8 cellular contexts compared by ENCODE assay signal in genomic region chr6:7910298-7910653, GRCh38. TPM values are rescaled to one million over a fixed set of nuclear protein-coding genes. Genes with fewer than 3 reads are reported as not detected.
A peak's percentile ranks its signal among the peaks of the same experiment; 100 is the strongest.
DNase-seq lines count a peak whose midpoint lies in the region; ATAC-seq and TF ChIP-seq lines count a peak whose summit lies in the region.

No MANE protein-coding gene starts in this region.

- peak; percentile 19 for ATAC-seq in GM21367 (IDR thresholded peaks at IDR 0.05; ENCODE audit: unreplicated experiment)
- ATAC-seq in gastrocnemius medialis, result peak; percentile 45 to 58

- H3K4me1 ChIP-seq in BLaER1 treated with 17β-estradiol and CSF1 and Interleukin-3, amounts not matched to agents 10 nM and 100 nM, result peaks cover 28 to 49% (median 33%) of the 10 kb centered on the region in 10 experiments
- H3K4me1 ChIP-seq in Loucy (ENCODE audit: insufficient read depth, low read length, poor library complexity, severe bottlenecking), result peaks cover 42% of the 10 kb centered on the region
- H3K4me1 ChIP-seq in gastrocnemius medialis, result peaks cover 22 to 30% of the 10 kb centered on the region in 2 donors

- H2AFZ ChIP-seq in Loucy (ENCODE audit: low read length), result no peak overlapping the region

- no peaks in the 10 kb centered on the region for H3K27me3 ChIP-seq in BLaER1 treated with 17β-estradiol and CSF1 and Interleukin-3, amounts not matched to agents 10 nM and 100 nM
- H3K27me3 ChIP-seq in Loucy (ENCODE audit: insufficient read depth, low read length, poor library complexity, severe bottlenecking), result no peaks in the 10 kb centered on the region
- no peaks in the 10 kb centered on the region for H3K27me3 ChIP-seq in gastrocnemius medialis

- H3K9me3 ChIP-seq in BLaER1 treated with 17β-estradiol and CSF1 and Interleukin-3, amounts not matched to agents 10 nM and 100 nM (replicated peaks in 1 of 11), result no peaks in the 10 kb centered on the region
- no peaks in the 10 kb centered on the region for H3K9me3 ChIP-seq in Loucy (ENCODE audit: insufficient read depth, low read depth, low read length)
- H3K9me3 ChIP-seq in gastrocnemius medialis, result no peaks in the 10 kb centered on the region

- intact Hi-C loops in gastrocnemius medialis (cut with DNase I; ENCODE audit: low total_unique reads), result loop anchor here (5.0 kb wide), 2 partner anchors 82 to 183 kb away; partner anchors contain the start of gene BMP6

- peaks cover 45% of the 10 kb centered on the region for H3K79me2 ChIP-seq in Loucy (ENCODE audit: insufficient read depth, low read length)

- H3K4me3 ChIP-seq in BLaER1 treated with 17β-estradiol and CSF1 and Interleukin-3, amounts not matched to agents 10 nM and 100 nM, result peak overlapping the region; percentile 79 to 92 (median 88)
- H3K4me3 ChIP-seq in Loucy (ENCODE audit: low read length, poor library complexity, severe bottlenecking) (peak overlapping the region; percentile 92), fibroblast of mammary gland (ENCODE audit: control insufficient read depth, low read depth, low read length) (peak overlapping the region; percentile 68), gastrocnemius medialis (peak overlapping the region; percentile 65 to 92 (median 73))

- TF ChIP-seq CTCF in Loucy (conservative IDR thresholded peaks at IDR 0.05; ENCODE audit: low read length) (no peak), fibroblast of mammary gland (conservative IDR thresholded peaks at IDR 0.05; ENCODE audit: control insufficient read depth, insufficient read depth, low read depth, low read length) (no peak), gastrocnemius medialis (IDR thresholded peaks at IDR 0.05 in 4 of 5, conservative IDR thresholded peaks at IDR 0.05 in 1 of 5) (no peak)

- H3F3A ChIP-seq in Loucy (ENCODE audit: low read depth), result no peaks in the 10 kb centered on the region; the same call in 1 of the 2 replicates

- H3K9ac ChIP-seq in BLaER1 treated with 17β-estradiol and CSF1 and Interleukin-3, amounts not matched to agents 10 nM and 100 nM, result peak overlapping the region; percentile 86 to 95 (median 90)
- no peak overlapping the region for H3K9ac ChIP-seq in Loucy (ENCODE audit: low read depth, low read length, poor library complexity, severe bottlenecking)

- DNase-seq in fibroblast of mammary gland (ENCODE audit: low read depth), result no peak
- DNase-seq in gastrocnemius medialis, result no peak
- DNase-seq in COLO668 (lab: John Stamatoyannopoulos, UW; ENCODE audit: unreplicated experiment), result no peak
- no peak for DNase-seq in KG1 (lab: John Stamatoyannopoulos, UW)
- no peak for DNase-seq in activated CD4-positive, alpha-beta T cell treated with anti-CD3 and anti-CD28 coated beads, Interleukin-2, amount 50 U/mL, for 48 hours

- H3K27ac ChIP-seq in BLaER1 treated with 17β-estradiol and CSF1 and Interleukin-3, amounts not matched to agents 10 nM and 100 nM, result peak overlapping the region; percentile 75 to 90 (median 82); a peak in 21 of 22 replicates
- H3K27ac ChIP-seq in gastrocnemius medialis, result peak overlapping the region; percentile 67 to 86 (median 74)

- no peak for TF ChIP-seq POLR2A in gastrocnemius medialis (IDR thresholded peaks at IDR 0.05)

- no peaks in the 10 kb centered on the region for H3K9me2 ChIP-seq in Loucy (replicated peaks; ENCODE audit: low read depth, low read length)

- H3K36me3 ChIP-seq in BLaER1 treated with 17β-estradiol and CSF1 and Interleukin-3, amounts not matched to agents 10 nM and 100 nM, result peaks cover 0 to 28% (median 12%) of the 10 kb centered on the region in 11 experiments; a peak in 15 of 22 replicates
- H3K36me3 ChIP-seq in Loucy (ENCODE audit: insufficient read depth, low read length) (no peaks in the 10 kb centered on the region), gastrocnemius medialis (no peaks in the 10 kb centered on the region)

- in situ Hi-C loops in gastrocnemius medialis (cut with MboI; ENCODE audit: low sequenced_read_pairs in 4 of 4), result no loop called here

- peaks cover 18 to 47% (median 39%) of the 10 kb centered on the region in 11 experiments; a peak in 21 of 22 replicates for H4K20me1 ChIP-seq in BLaER1 treated with 17β-estradiol and CSF1 and Interleukin-3, amounts not matched to agents 10 nM and 100 nM
- H4K20me1 ChIP-seq in Loucy (ENCODE audit: insufficient read depth, low read length, poor library complexity, severe bottlenecking), result peaks cover 37% of the 10 kb centered on the region

- H3K4me2 ChIP-seq in BLaER1 treated with 17β-estradiol and CSF1 and Interleukin-3, amounts not matched to agents 10 nM and 100 nM, result peak overlapping the region; percentile 88 to 99 (median 97); a peak in 21 of 22 replicates
- no peak overlapping the region for H3K4me2 ChIP-seq in Loucy (ENCODE audit: low read depth, low read length, poor library complexity, severe bottlenecking)

RNA-seq across cellular contexts. Expression of gene TXNDC5, which starts 0.3 kb away (rescaled TPM):
- total RNA-seq in gastrocnemius medialis, result 10 to 100 TPM; 29.9 to 43.3 (median 38.8) TPM
